Comparison of ENCODE assay signal across 28 cellular contexts in the genomic region with DNA sequence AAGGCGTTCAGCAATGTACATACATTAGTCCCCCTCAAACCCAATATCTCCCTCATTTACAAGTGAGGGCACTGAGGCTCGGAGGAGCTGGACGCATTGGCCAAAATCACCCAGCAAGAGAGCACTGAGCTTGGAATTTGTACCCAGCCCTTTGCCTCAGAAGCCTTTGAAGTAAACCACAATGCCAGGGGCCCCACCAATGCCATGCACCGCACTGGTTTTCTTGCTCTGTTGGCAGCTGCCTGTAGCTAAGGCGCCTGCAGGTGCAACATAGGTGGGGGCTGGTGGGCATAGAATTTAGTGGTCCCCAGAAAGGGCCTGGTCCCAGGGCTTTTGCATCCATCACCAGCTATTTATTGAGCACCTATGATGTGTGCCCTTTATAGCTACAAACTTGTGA.
"Had no signal": no experiment of that assay in that cellular context is flagged by ENCODE, and none has a peak within 500 bp of the region (broad histone marks: within the 10 kb centered on the region; RNA-seq: fewer than 3 reads in every experiment).

No MANE protein-coding gene starts in this region.

- H3K27me3 ChIP-seq: MG63 had no signal

- H3K4me3 ChIP-seq: MG63 had no signal

- H3K36me3 ChIP-seq: MG63 had no signal

- H3K9me3 ChIP-seq: MG63 had no signal

- DNase-seq: Karpas-422, Kasumi-1, MM.1S, MV-4-11, NCI-H1048, NCI-H1092, NCI-H1092 treated with DMSO at 0.1 percent for 48 hours, NCI-H1105, NCI-H1105 treated with DMSO at 0.1 percent for 48 hours, NCI-H1417 treated with DMSO at 0.1 percent for 48 hours, NCI-H1436, NCI-H1436 treated with DMSO at 0.1 percent for 48 hours, NCI-H1694, NCI-H1694 treated with DMSO at 0.1 percent for 48 hours, NCI-H1930, NCI-H2029 treated with DMSO at 0.1 percent for 48 hours, NCI-H2081, NCI-H2081 treated with DMSO at 0.1 percent for 48 hours, NCI-H2107, NCI-H2171, NCI-H2171 treated with DMSO at 0.1 percent for 48 hours, NCI-H2227 treated with DMSO at 0.1 percent for 48 hours, NCI-H226, NCI-H345, NCI-H446, NCI-H446 treated with DMSO at 0.1 percent for 48 hours, NCI-H524 had no signal
